Comparison of ENCODE assay signal across 8 cellular contexts in genomic region chr9:127714020-127714835, GRCh38. TPM values are rescaled to one million over a fixed set of nuclear protein-coding genes. Genes with fewer than 3 reads are reported as not detected.
A peak's percentile ranks its signal among the peaks of the same experiment; 100 is the strongest.
DNase-seq lines count a peak whose midpoint lies in the region; ATAC-seq and TF ChIP-seq lines count a peak whose summit lies in the region.

No MANE protein-coding gene starts in this region.

- no peaks in the 10 kb centered on the region for H3K36me3 Mint-ChIP-seq in T-helper 2 cell treated with Interferon-gamma antibody and Interleukin-4, amounts not matched to agents 5 μg/mL and 100 μg/mL, for 36 hours (ENCODE audit: low read depth)
- H3K36me3 Mint-ChIP-seq in activated CD8-positive, alpha-beta T cell treated with anti-CD3 and anti-CD28 coated beads, Interleukin-2, amount 10 ng/mL, durations not matched to agents 7 days and 5 days (ENCODE audit: low read depth), result peaks cover 2% of the 10 kb centered on the region

- H3K36me3 ChIP-seq in iPS-18a (ENCODE audit: control insufficient read depth, low read depth, low read length) (no peaks in the 10 kb centered on the region), suprapubic skin (no peaks in the 10 kb centered on the region)

- CTCF ChIA-PET in activated CD8-positive, alpha-beta T cell treated with anti-CD3 and anti-CD28 coated beads, Interleukin-2, amount 10 ng/mL, durations not matched to agents 7 days and 5 days (lab: Charles Lee), result interaction anchor here (0.8 to 3.2 kb wide), 3 partner anchors 21 to 188 kb away, joined by 3 to 35 read pairs (median 4); partner anchors contain the start of gene TOR2A

- no peak for TF ChIP-seq EP300 in suprapubic skin (IDR thresholded peaks at IDR 0.05)

- no peak for TF ChIP-seq POLR2A in suprapubic skin (IDR thresholded peaks at IDR 0.05)

- no peak overlapping the region for H3K9ac ChIP-seq in iPS-18a (ENCODE audit: low read length)

- DNase-seq in T-helper 2 cell treated with Interferon-gamma antibody and Interleukin-4, amounts not matched to agents 5 μg/mL and 100 μg/mL, for 36 hours (ENCODE audit: low spot score), result no peak
- no peak for DNase-seq in T-helper 2 cell
- no peak for DNase-seq in activated CD8-positive, alpha-beta T cell treated with anti-CD3 and anti-CD28 coated beads, Interleukin-2, amount 10 ng/mL, durations not matched to agents 7 days and 5 days
- DNase-seq in suprapubic skin (ENCODE audit: low spot score in 2 of 2), result no peak
- DNase-seq in COLO829 (ENCODE audit: low spot score), result no peak
- no peak for DNase-seq in stimulated activated CD4-positive, alpha-beta T cell treated with anti-CD3 and anti-CD28 coated beads, Interleukin-15, amount 100 ng/mL, for 24 hours
- DNase-seq in ureter (ENCODE audit: low spot score), result no peak

- no peaks in the 10 kb centered on the region for H3K27me3 Mint-ChIP-seq in T-helper 2 cell treated with Interferon-gamma antibody and Interleukin-4, amounts not matched to agents 5 μg/mL and 100 μg/mL, for 36 hours (ENCODE audit: low read depth)
- peaks cover 2% of the 10 kb centered on the region for H3K27me3 Mint-ChIP-seq in activated CD8-positive, alpha-beta T cell treated with anti-CD3 and anti-CD28 coated beads, Interleukin-2, amount 10 ng/mL, durations not matched to agents 7 days and 5 days (ENCODE audit: low read depth)

- no peaks in the 10 kb centered on the region for H3K9me3 ChIP-seq in iPS-18a (ENCODE audit: control insufficient read depth, low read depth, low read length)
- no peaks in the 10 kb centered on the region for H3K9me3 ChIP-seq in suprapubic skin

- H3K4me1 ChIP-seq in iPS-18a (ENCODE audit: control insufficient read depth, low read depth, low read length) (peaks cover 5% of the 10 kb centered on the region), suprapubic skin (peaks cover 20% of the 10 kb centered on the region)

- TF ChIP-seq CTCF in suprapubic skin (IDR thresholded peaks at IDR 0.05), result no peak

- 89% methylated on average over 15 of the region's 21 CpGs for WGBS in suprapubic skin

- POLR2A ChIA-PET in activated CD8-positive, alpha-beta T cell treated with anti-CD3 and anti-CD28 coated beads, Interleukin-2, amount 10 ng/mL, durations not matched to agents 7 days and 5 days (lab: Charles Lee), result interaction anchor here (1.5 to 2.3 kb wide), 2 partner anchors 9 to 20 kb away, joined by 3 to 8 read pairs; partner anchors contain the start of gene TOR2A

- no peak for ATAC-seq in activated CD8-positive, alpha-beta T cell treated with anti-CD3 and anti-CD28 coated beads, Interleukin-2, amount 10 ng/mL, durations not matched to agents 7 days and 5 days

- H3K9me3 Mint-ChIP-seq in T-helper 2 cell treated with Interferon-gamma antibody and Interleukin-4, amounts not matched to agents 5 μg/mL and 100 μg/mL, for 36 hours, result no peaks in the 10 kb centered on the region
- H3K9me3 Mint-ChIP-seq in activated CD8-positive, alpha-beta T cell treated with anti-CD3 and anti-CD28 coated beads, Interleukin-2, amount 10 ng/mL, durations not matched to agents 7 days and 5 days (ENCODE audit: insufficient read depth), result no peaks in the 10 kb centered on the region

- H3K4me3 Mint-ChIP-seq in T-helper 2 cell treated with Interferon-gamma antibody and Interleukin-4, amounts not matched to agents 5 μg/mL and 100 μg/mL, for 36 hours, result peak overlapping the region; percentile 73
- peak overlapping the region; percentile 72 for H3K4me3 Mint-ChIP-seq in activated CD8-positive, alpha-beta T cell treated with anti-CD3 and anti-CD28 coated beads, Interleukin-2, amount 10 ng/mL, durations not matched to agents 7 days and 5 days

- no peak overlapping the region for H3K27ac ChIP-seq in iPS-18a (ENCODE audit: low read length)
- no peak overlapping the region for H3K27ac ChIP-seq in suprapubic skin

- no peak overlapping the region for H3K27ac Mint-ChIP-seq in T-helper 2 cell treated with Interferon-gamma antibody and Interleukin-4, amounts not matched to agents 5 μg/mL and 100 μg/mL, for 36 hours
- peak overlapping the region; percentile 70 for H3K27ac Mint-ChIP-seq in activated CD8-positive, alpha-beta T cell treated with anti-CD3 and anti-CD28 coated beads, Interleukin-2, amount 10 ng/mL, durations not matched to agents 7 days and 5 days

- H3K4me3 ChIP-seq in iPS-18a (ENCODE audit: low read length) (peak overlapping the region; percentile 13), suprapubic skin (peak overlapping the region; percentile 70)

- peaks cover 22% of the 10 kb centered on the region for H3K4me1 Mint-ChIP-seq in T-helper 2 cell treated with Interferon-gamma antibody and Interleukin-4, amounts not matched to agents 5 μg/mL and 100 μg/mL, for 36 hours (ENCODE audit: low read depth)
- peaks cover 35% of the 10 kb centered on the region for H3K4me1 Mint-ChIP-seq in activated CD8-positive, alpha-beta T cell treated with anti-CD3 and anti-CD28 coated beads, Interleukin-2, amount 10 ng/mL, durations not matched to agents 7 days and 5 days (ENCODE audit: low read depth)

- H3K27me3 ChIP-seq in iPS-18a (ENCODE audit: control insufficient read depth, insufficient read depth, low read length), result peaks cover 5% of the 10 kb centered on the region
- H3K27me3 ChIP-seq in suprapubic skin, result no peaks in the 10 kb centered on the region

RNA-seq across cellular contexts. Expression of gene PTRH1, which starts 1.2 kb away (rescaled TPM):
- total RNA-seq in activated CD8-positive, alpha-beta T cell treated with anti-CD3 and anti-CD28 coated beads, Interleukin-2, amount 10 ng/mL, durations not matched to agents 7 days and 5 days, result 10 to 100 TPM; 10.2 to 14.1 TPM
- total RNA-seq in suprapubic skin, result 10 to 100 TPM in 3 of 4 donors, 1 to 10 TPM in 1; 7.4 to 58.4 (median 41.6) TPM
- total RNA-seq in ureter, result 12.5 TPM

RNA-seq across cellular contexts. Expression of gene TTC16, which starts 1.7 kb away (rescaled TPM):
- total RNA-seq in activated CD8-positive, alpha-beta T cell treated with anti-CD3 and anti-CD28 coated beads, Interleukin-2, amount 10 ng/mL, durations not matched to agents 7 days and 5 days, result 1 to 10 TPM; 4.7 to 5.0 TPM
- total RNA-seq in suprapubic skin, result under 1 TPM in 2 of 4 donors, not detected in 2; 0.16 to 0.21 TPM
- 0.34 TPM for total RNA-seq in ureter

RNA-seq across cellular contexts. Expression of gene CFAP157, which starts 7.4 kb away (rescaled TPM):
- total RNA-seq in activated CD8-positive, alpha-beta T cell treated with anti-CD3 and anti-CD28 coated beads, Interleukin-2, amount 10 ng/mL, durations not matched to agents 7 days and 5 days, result under 1 TPM in 1 of 2 experiments, not detected in 1; 0.16 TPM
- under 1 TPM in 2 of 4 donors, not detected in 2; 0.24 to 0.57 TPM for total RNA-seq in suprapubic skin
- total RNA-seq in ureter, result 1.5 TPM

RNA-seq across cellular contexts. Expression of gene TOR2A, which starts 20.9 kb away (rescaled TPM):
- 10 to 100 TPM; 27.0 to 29.1 TPM for total RNA-seq in activated CD8-positive, alpha-beta T cell treated with anti-CD3 and anti-CD28 coated beads, Interleukin-2, amount 10 ng/mL, durations not matched to agents 7 days and 5 days
- 10 to 100 TPM; 16.1 to 24.3 (median 19.3) TPM for total RNA-seq in suprapubic skin
- total RNA-seq in ureter, result 9.9 TPM
